In genomic region chr20:51413753-51414323, GRCh38 we compare ENCODE assay signal across 12 cellular contexts.
DNase-seq lines count a peak whose midpoint lies in the region; ATAC-seq and TF ChIP-seq lines count a peak whose summit lies in the region.
"Had no signal": no experiment of that assay in that cellular context is flagged by ENCODE, and none has a peak within 500 bp of the region (broad histone marks: within the 10 kb centered on the region; RNA-seq: fewer than 3 reads in every experiment).

No MANE protein-coding gene starts in this region.

- peaks cover 42% of the 10 kb centered on the region for H3K4me1 Mint-ChIP-seq in activated T-helper 17 cell treated with anti-CD3 and anti-CD28 coated beads, Interleukin-2, amount 50 U/mL, for 72 hours

- peak; percentile 47 for ATAC-seq in HG02852 (IDR thresholded peaks at IDR 0.05; ENCODE audit: unreplicated experiment)
- peak; percentile 73 for ATAC-seq in activated T-helper 17 cell treated with anti-CD3 and anti-CD28 coated beads, Interleukin-2, amount 50 U/mL, for 72 hours (replicated peaks)

- no peaks in the 10 kb centered on the region for H3K9me3 ChIP-seq in thyroid gland
- H3K9me3 ChIP-seq: breast epithelium had no signal

- no peak for TF ChIP-seq CTCF in thyroid gland (IDR thresholded peaks at IDR 0.05)

- H3K36me3 Mint-ChIP-seq in activated T-helper 17 cell treated with anti-CD3 and anti-CD28 coated beads, Interleukin-2, amount 50 U/mL, for 72 hours (ENCODE audit: low read depth), result peaks cover 82% of the 10 kb centered on the region

- H3K27me3 Mint-ChIP-seq in activated T-helper 17 cell treated with anti-CD3 and anti-CD28 coated beads, Interleukin-2, amount 50 U/mL, for 72 hours, result no peaks in the 10 kb centered on the region

- no peak for TF ChIP-seq POLR2A in thyroid gland (IDR thresholded peaks at IDR 0.05)

- peak overlapping the region; percentile 81 for H3K27ac Mint-ChIP-seq in activated T-helper 17 cell treated with anti-CD3 and anti-CD28 coated beads, Interleukin-2, amount 50 U/mL, for 72 hours

- 87 to 89% methylated on average over 5 of the region's 5 CpGs for WGBS in thyroid gland, 2 donors

- H3K27ac ChIP-seq in thyroid gland, result peak overlapping the region; percentile 61 to 92 (median 74)

- no peaks in the 10 kb centered on the region for H3K36me3 ChIP-seq in thyroid gland
- H3K36me3 ChIP-seq: breast epithelium had no signal

- no peaks in the 10 kb centered on the region for H3K27me3 ChIP-seq in thyroid gland
- H3K27me3 ChIP-seq: breast epithelium had no signal

- in situ Hi-C loops in G401 (cut with HindIII; ENCODE audit: low sequenced_read_pairs), result no loop called here

- no peaks in the 10 kb centered on the region for H3K9me3 Mint-ChIP-seq in activated T-helper 17 cell treated with anti-CD3 and anti-CD28 coated beads, Interleukin-2, amount 50 U/mL, for 72 hours

- intact Hi-C loops in thyroid gland (cut with DNase I), result no loop called here
- intact Hi-C loops in cardiac septum (cut with DNase I), result no loop called here

- no peak overlapping the region for H3K4me3 ChIP-seq in thyroid gland (replicated peaks in 1 of 3)
- H3K4me3 ChIP-seq: breast epithelium had no signal

- H3K4me3 Mint-ChIP-seq in activated T-helper 17 cell treated with anti-CD3 and anti-CD28 coated beads, Interleukin-2, amount 50 U/mL, for 72 hours, result peak overlapping the region; percentile 75

- peak; percentile 23 for DNase-seq in stimulated activated CD4-positive, alpha-beta T cell treated with anti-CD3 and anti-CD28 coated beads, Interleukin-4, amount 100 ng/mL, for 24 hours
- DNase-seq in stimulated activated CD4-positive, alpha-beta T cell treated with anti-CD3 and anti-CD28 coated beads, Interleukin-4, amount 100 ng/mL, for 1 hour, result no peak
- DNase-seq in thyroid gland (no peak), G401 (ENCODE audit: low spot score) (no peak), cardiac septum (ENCODE audit: low spot score) (no peak)
- no peak for DNase-seq in stimulated activated CD4-positive, alpha-beta T cell treated with anti-CD3 and anti-CD28 coated beads, Interleukin-4, amount 100 ng/mL, for 4 hours
- DNase-seq: erythroblast, NCI-H146, SW 1271 had no signal

- H3K4me1 ChIP-seq in thyroid gland, result peaks cover 32 to 36% of the 10 kb centered on the region in 2 donors
